ENCODE assay signal across 8 cellular contexts in the genomic region with DNA sequence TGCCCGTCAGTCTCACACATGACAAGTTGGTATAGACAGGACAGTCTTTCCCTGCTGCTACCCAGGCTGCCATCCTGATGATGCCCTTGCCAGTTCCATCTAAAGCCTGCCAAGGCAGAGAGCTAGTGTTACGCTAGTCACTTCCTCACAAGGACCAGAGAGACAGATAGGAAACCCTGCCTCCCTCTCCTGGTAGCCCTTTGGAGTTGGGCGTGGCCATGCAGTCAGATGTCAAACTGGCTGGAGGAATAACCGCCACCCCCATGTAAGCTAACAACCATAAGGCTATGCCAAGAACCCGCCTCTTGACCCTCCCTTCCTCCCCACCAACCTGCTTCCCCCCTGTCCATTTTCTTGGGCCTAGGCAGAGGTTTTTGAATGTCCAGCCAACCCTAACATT. TPM values are rescaled to one million over a fixed set of nuclear protein-coding genes. Genes with fewer than 3 reads are reported as not detected.
DNase-seq lines count a peak whose midpoint lies in the region; ATAC-seq and TF ChIP-seq lines count a peak whose summit lies in the region.

No MANE protein-coding gene starts in this region.

- TF ChIP-seq CTCF in foreskin keratinocyte (conservative IDR thresholded peaks at IDR 0.05) = no peak

- DNase-seq in NOMO-1 treated with DMSO at 0.1 percent for 48 hours (lab: John Stamatoyannopoulos, UW; ENCODE audit: unreplicated experiment) = peak; percentile 25
- DNase-seq in NOMO-1 treated with dmso at 0.1 percent for 144 hours (lab: John Stamatoyannopoulos, UW; ENCODE audit: unreplicated experiment) = no peak
- DNase-seq in UCSD-AML1 (lab: John Stamatoyannopoulos, UW; ENCODE audit: unreplicated experiment) = peak; percentile 40
- peak; percentile 72 for DNase-seq in left cardiac atrium
- no peak for DNase-seq in stimulated activated naive B cell treated with anti-CD40 and anti-IgM and Interleukin-4, amounts not matched to agents 10 μg/mL and 1 μg/mL and 100 μg/mL, for 72 hours
- DNase-seq in stimulated activated CD4-positive, alpha-beta T cell treated with anti-CD3 and anti-CD28 coated beads, Interleukin-4, amount 100 ng/mL, for 1 hour = no peak
- DNase-seq in GM19240 (ENCODE audit: insufficient read length, low spot score) = no peak
- DNase-seq in foreskin keratinocyte = no peak

- H3K4me1 ChIP-seq in foreskin keratinocyte = peaks cover 8% of the 10 kb centered on the region

- no peaks in the 10 kb centered on the region for H3K9me3 Mint-ChIP-seq in stimulated activated naive B cell treated with anti-CD40 and anti-IgM and Interleukin-4, amounts not matched to agents 10 μg/mL and 1 μg/mL and 100 μg/mL, for 72 hours

- H3K4me3 Mint-ChIP-seq in stimulated activated naive B cell treated with anti-CD40 and anti-IgM and Interleukin-4, amounts not matched to agents 10 μg/mL and 1 μg/mL and 100 μg/mL, for 72 hours = peak overlapping the region; percentile 96 to 99

- peak; percentile 4 to 6 for ATAC-seq in left cardiac atrium
- no peak for ATAC-seq in stimulated activated naive B cell treated with anti-CD40 and anti-IgM and Interleukin-4, amounts not matched to agents 10 μg/mL and 1 μg/mL and 100 μg/mL, for 72 hours (replicated peaks)
- no peak for ATAC-seq in foreskin keratinocyte

- H3K4me1 Mint-ChIP-seq in stimulated activated naive B cell treated with anti-CD40 and anti-IgM and Interleukin-4, amounts not matched to agents 10 μg/mL and 1 μg/mL and 100 μg/mL, for 72 hours = peaks cover 42 to 74% of the 10 kb centered on the region in 2 donors

- no peaks in the 10 kb centered on the region for H3K27me3 ChIP-seq in foreskin keratinocyte

- no peaks in the 10 kb centered on the region for H3K27me3 Mint-ChIP-seq in stimulated activated naive B cell treated with anti-CD40 and anti-IgM and Interleukin-4, amounts not matched to agents 10 μg/mL and 1 μg/mL and 100 μg/mL, for 72 hours

- intact Hi-C loops in left cardiac atrium (cut with DNase I) = no loop called here

- no peak overlapping the region for H3K27ac Mint-ChIP-seq in stimulated activated naive B cell treated with anti-CD40 and anti-IgM and Interleukin-4, amounts not matched to agents 10 μg/mL and 1 μg/mL and 100 μg/mL, for 72 hours

- H3K36me3 Mint-ChIP-seq in stimulated activated naive B cell treated with anti-CD40 and anti-IgM and Interleukin-4, amounts not matched to agents 10 μg/mL and 1 μg/mL and 100 μg/mL, for 72 hours = peaks cover 21 to 37% of the 10 kb centered on the region in 2 donors

- no peak overlapping the region for H3K27ac ChIP-seq in foreskin keratinocyte

RNA-seq across cellular contexts. Expression of gene TMEM115, which starts 2.8 kb away (rescaled TPM):
- total RNA-seq in left cardiac atrium = 10 to 100 TPM; 28.7 to 33.4 TPM
- total RNA-seq in foreskin keratinocyte = 34.7 and 35.6 TPM in 2 replicates
- polyA plus RNA-seq in foreskin keratinocyte = 38.3 and 38.9 TPM in 2 replicates

RNA-seq across cellular contexts. Expression of gene CYB561D2, which starts 5.9 kb away (rescaled TPM):
- 1 to 10 TPM; 7.6 to 9.2 TPM for total RNA-seq in left cardiac atrium
- 18.6 and 19.8 TPM in 2 replicates for total RNA-seq in foreskin keratinocyte
- 26.0 and 27.3 TPM in 2 replicates for polyA plus RNA-seq in foreskin keratinocyte

RNA-seq across cellular contexts. Expression of gene NPRL2, which starts 6.0 kb away (rescaled TPM):
- 10 to 100 TPM; 12.6 to 19.9 TPM for total RNA-seq in left cardiac atrium
- 19.4 and 23.9 TPM in 2 replicates for total RNA-seq in foreskin keratinocyte
- 18.9 and 22.2 TPM in 2 replicates for polyA plus RNA-seq in foreskin keratinocyte

RNA-seq across cellular contexts. Expression of gene ZMYND10, which starts 11.0 kb away (rescaled TPM):
- total RNA-seq in left cardiac atrium = under 1 TPM in 1 of 2 donors, not detected in 1; 0.29 TPM
- 0.44 and 0.46 TPM in 2 replicates for total RNA-seq in foreskin keratinocyte
- 0.53 and 0.58 TPM in 2 replicates for polyA plus RNA-seq in foreskin keratinocyte

RNA-seq across cellular contexts. Expression of gene RASSF1, which starts 15.9 kb away (rescaled TPM):
- total RNA-seq in left cardiac atrium = 10 to 100 TPM; 20.7 to 25.6 TPM
- 22.1 and 23.8 TPM in 2 replicates for total RNA-seq in foreskin keratinocyte
- 28.5 and 29.4 TPM in 2 replicates for polyA plus RNA-seq in foreskin keratinocyte

Comparison
In these comparisons a context has a peak if more than half of its experiments do, and no peak if none do; other contexts are left out.
1. DNase-seq: peak in NOMO-1 treated with DMSO at 0.1 percent for 48 hours (single experiment), UCSD-AML1 (single experiment) and left cardiac atrium (single experiment); none in NOMO-1 treated with dmso at 0.1 percent for 144 hours (single experiment), stimulated activated naive B cell treated with anti-CD40 and anti-IgM and Interleukin-4, amounts not matched to agents 10 μg/mL and 1 μg/mL and 100 μg/mL, for 72 hours (single experiment), stimulated activated CD4-positive, alpha-beta T cell treated with anti-CD3 and anti-CD28 coated beads, Interleukin-4, amount 100 ng/mL, for 1 hour (single experiment), GM19240 (single experiment) and foreskin keratinocyte (0 of 2).
2. ATAC-seq: peak in left cardiac atrium (2 of 2); none in stimulated activated naive B cell treated with anti-CD40 and anti-IgM and Interleukin-4, amounts not matched to agents 10 μg/mL and 1 μg/mL and 100 μg/mL, for 72 hours (0 of 2) and foreskin keratinocyte (single experiment).